1 cellular context compared by ENCODE assay signal in the genomic region with DNA sequence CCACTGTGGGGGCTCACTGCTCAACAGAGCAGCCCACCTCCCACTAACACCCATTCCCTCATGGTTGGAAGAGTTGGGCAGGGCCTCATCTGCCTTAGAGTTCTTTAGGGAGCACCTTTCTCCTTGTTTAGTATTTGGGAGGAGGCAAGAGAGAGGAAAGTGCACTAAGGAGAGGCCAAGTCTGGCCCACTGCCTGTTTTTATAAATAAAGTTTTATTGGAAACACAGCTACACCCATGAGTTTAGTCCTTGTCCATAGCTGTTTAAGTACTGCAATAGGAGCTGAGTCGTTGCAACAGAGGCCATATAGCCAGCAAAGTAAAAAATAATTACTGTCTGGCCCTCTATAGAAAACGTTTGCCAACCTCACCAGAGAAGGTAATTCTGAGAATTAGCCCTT.
A peak's percentile ranks its signal among the peaks of the same experiment; 100 is the strongest.
TF ChIP-seq lines count a peak whose summit lies in the region.

No MANE protein-coding gene starts in this region.

TF ChIP-seq in K562, 482 proteins besides CTCF, POLR2A, EP300 and RAD21 (continued from another document):
- TF ChIP-seq, protein P1, sequence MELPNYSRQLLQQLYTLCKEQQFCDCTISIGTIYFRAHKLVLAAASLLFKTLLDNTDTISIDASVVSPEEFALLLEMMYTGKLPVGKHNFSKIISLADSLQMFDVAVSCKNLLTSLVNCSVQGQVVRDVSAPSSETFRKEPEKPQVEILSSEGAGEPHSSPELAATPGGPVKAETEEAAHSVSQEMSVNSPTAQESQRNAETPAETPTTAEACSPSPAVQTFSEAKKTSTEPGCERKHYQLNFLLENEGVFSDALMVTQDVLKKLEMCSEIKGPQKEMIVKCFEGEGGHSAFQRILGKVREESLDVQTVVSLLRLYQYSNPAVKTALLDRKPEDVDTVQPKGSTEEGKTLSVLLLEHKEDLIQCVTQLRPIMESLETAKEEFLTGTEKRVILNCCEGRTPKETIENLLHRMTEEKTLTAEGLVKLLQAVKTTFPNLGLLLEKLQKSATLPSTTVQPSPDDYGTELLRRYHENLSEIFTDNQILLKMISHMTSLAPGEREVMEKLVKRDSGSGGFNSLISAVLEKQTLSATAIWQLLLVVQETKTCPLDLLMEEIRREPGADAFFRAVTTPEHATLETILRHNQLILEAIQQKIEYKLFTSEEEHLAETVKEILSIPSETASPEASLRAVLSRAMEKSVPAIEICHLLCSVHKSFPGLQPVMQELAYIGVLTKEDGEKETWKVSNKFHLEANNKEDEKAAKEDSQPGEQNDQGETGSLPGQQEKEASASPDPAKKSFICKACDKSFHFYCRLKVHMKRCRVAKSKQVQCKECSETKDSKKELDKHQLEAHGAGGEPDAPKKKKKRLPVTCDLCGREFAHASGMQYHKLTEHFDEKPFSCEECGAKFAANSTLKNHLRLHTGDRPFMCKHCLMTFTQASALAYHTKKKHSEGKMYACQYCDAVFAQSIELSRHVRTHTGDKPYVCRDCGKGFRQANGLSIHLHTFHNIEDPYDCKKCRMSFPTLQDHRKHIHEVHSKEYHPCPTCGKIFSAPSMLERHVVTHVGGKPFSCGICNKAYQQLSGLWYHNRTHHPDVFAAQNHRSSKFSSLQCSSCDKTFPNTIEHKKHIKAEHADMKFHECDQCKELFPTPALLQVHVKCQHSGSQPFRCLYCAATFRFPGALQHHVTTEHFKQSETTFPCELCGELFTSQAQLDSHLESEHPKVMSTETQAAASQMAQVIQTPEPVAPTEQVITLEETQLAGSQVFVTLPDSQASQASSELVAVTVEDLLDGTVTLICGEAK (IDR thresholded peaks at IDR 0.05), result peak; percentile 87
- TF ChIP-seq, protein P1 (CRISPR knock-in tag; IDR thresholded peaks at IDR 0.05), result no peak
- TF ChIP-seq TAF9B (IDR thresholded peaks at IDR 0.05; ENCODE audit: partially characterized antibody) (no peak), EGR1 (conservative IDR thresholded peaks at IDR 0.05) (no peak), TCFL5 (CRISPR knock-in tag; conservative IDR thresholded peaks at IDR 0.05) (no peak)
